ENCODE assay signal across 8 cellular contexts in the genomic region with DNA sequence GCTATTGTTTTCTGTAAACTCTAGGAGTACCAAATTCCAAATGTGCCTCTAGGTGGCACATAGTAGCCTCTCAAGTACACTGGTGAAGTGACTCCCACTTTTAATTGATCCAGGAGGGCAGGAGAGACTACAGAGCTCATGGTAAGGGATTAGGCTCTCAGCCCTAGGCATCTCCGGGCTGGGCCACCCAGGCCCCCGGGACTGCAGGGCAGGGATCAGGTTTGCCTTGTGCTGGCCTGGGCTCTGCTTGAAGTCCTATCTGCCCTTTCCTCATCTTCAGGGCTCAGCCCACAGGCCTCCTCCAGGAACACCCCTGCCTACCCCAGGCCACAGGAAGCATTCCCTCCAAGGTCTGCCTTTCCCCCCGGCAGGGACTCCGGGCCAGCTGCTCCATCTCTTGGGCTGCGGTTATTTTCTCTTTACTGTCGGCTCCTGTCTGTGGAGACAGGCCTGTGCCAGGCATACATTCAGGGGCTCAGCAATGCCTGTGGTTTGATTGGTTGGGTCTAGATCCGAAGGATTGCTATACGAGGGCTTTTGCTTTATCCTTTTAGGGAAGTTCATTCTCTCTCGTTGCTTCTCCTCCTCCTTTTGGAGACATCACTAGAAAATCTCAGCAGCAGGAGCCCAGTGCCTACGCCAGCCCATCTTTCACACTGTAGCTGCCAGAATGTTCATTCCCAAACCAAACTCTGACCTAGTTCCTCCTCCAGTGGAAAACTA. TPM values are rescaled to one million over a fixed set of nuclear protein-coding genes. Genes with fewer than 3 reads are reported as not detected.
DNase-seq lines count a peak whose midpoint lies in the region; ATAC-seq and TF ChIP-seq lines count a peak whose summit lies in the region.

No MANE protein-coding gene starts in this region.

- DNase-seq in GM23338 (ENCODE audit: low spot score) (peak; percentile 38), RPMI7951 (ENCODE audit: low read depth) (peak; percentile 66), foreskin fibroblast (peak; percentile 45 to 78), retina (peak; percentile 27), NOMO-1 treated with dmso at 0.1 percent for 144 hours (lab: John Stamatoyannopoulos, UW; ENCODE audit: unreplicated experiment) (no peak), GM19238 (ENCODE audit: insufficient read length, low spot score) (no peak)
- DNase-seq in activated CD8-positive, alpha-beta memory T cell treated with anti-CD3 and anti-CD28 coated beads for 24 hours: no peak

- peak overlapping the region; percentile 45; the same call in 1 of the 2 replicates for H3K27ac Mint-ChIP-seq in GM23338

- TF ChIP-seq CTCF in GM23338 (conservative IDR thresholded peaks at IDR 0.05; ENCODE audit: low read depth in 2 of 2) (peak; percentile 34 to 45), foreskin fibroblast (IDR thresholded peaks at IDR 0.05; ENCODE audit: low read depth, low read length) (peak; percentile 18)

- no peak overlapping the region for H3K4me3 Mint-ChIP-seq in GM23338

- no peaks in the 10 kb centered on the region for H3K9me2 ChIP-seq in GM23338 (ENCODE audit: insufficient read depth)

- H3K79me2 ChIP-seq in GM23338 (replicated peaks; ENCODE audit: insufficient read depth): no peaks in the 10 kb centered on the region

- no peak overlapping the region for H3K27ac ChIP-seq in GM23338 (ENCODE audit: low read depth)

- H2AFZ ChIP-seq in GM23338: no peak overlapping the region

- H4K20me1 ChIP-seq in GM23338 (replicated peaks; ENCODE audit: insufficient read depth): no peaks in the 10 kb centered on the region

- peaks cover 47% of the 10 kb centered on the region for H3K4me1 Mint-ChIP-seq in GM23338

- peaks cover 4% of the 10 kb centered on the region; the same call in 2 of the 3 replicates for H3K9me3 Mint-ChIP-seq in GM23338

- ATAC-seq in GM23338: peak; percentile 50
- ATAC-seq in GM21529 (IDR thresholded peaks at IDR 0.05; ENCODE audit: unreplicated experiment): no peak

- no peaks in the 10 kb centered on the region for H3K27me3 ChIP-seq in GM23338 (ENCODE audit: insufficient read depth)

- H3K36me3 Mint-ChIP-seq in GM23338 (ENCODE audit: low read depth): peaks cover 3% of the 10 kb centered on the region; the same call in 2 of the 3 replicates

- H3K27me3 Mint-ChIP-seq in GM23338 (ENCODE audit: insufficient read depth, low read depth, poor library complexity): peaks cover 8% of the 10 kb centered on the region

- H3K36me3 ChIP-seq in GM23338 (ENCODE audit: insufficient read depth): no peaks in the 10 kb centered on the region

- peaks cover 23% of the 10 kb centered on the region for H3K4me1 ChIP-seq in GM23338 (ENCODE audit: insufficient read depth)

- no peaks in the 10 kb centered on the region for H3F3A ChIP-seq in GM23338 (replicated peaks; ENCODE audit: low read depth)

- H3K4me3 ChIP-seq in GM23338 (no peak overlapping the region), foreskin fibroblast (ENCODE audit: low read depth in 1 of 2, low read length in 2 of 2) (no peak overlapping the region)

- no peak overlapping the region for H3K4me2 ChIP-seq in GM23338

TF ChIP-seq in GM23338, 12 proteins besides CTCF, POLR2A, EP300 and RAD21 (continues in another document):
- TF ChIP-seq EZH2 (IDR thresholded peaks at IDR 0.05; ENCODE audit: low read depth, unreplicated experiment) (no peak), NANOG (IDR thresholded peaks at IDR 0.05; ENCODE audit: borderline replicate concordance) (no peak), EZH2phosphoT487 (IDR thresholded peaks at IDR 0.05; ENCODE audit: unreplicated experiment) (no peak), POLR2AphosphoS5 (IDR thresholded peaks at IDR 0.05; ENCODE audit: low read depth) (no peak), STAT1 (IDR thresholded peaks at IDR 0.05; ENCODE audit: unreplicated experiment) (no peak), ZNF114 (CRISPR knock-in tag; IDR thresholded peaks at IDR 0.05) (no peak), JUNB (IDR thresholded peaks at IDR 0.05; ENCODE audit: unreplicated experiment) (no peak), CREB1 (CRISPR knock-in tag; IDR thresholded peaks at IDR 0.05; ENCODE audit: low read depth) (no peak)
- TF ChIP-seq, protein P1, sequence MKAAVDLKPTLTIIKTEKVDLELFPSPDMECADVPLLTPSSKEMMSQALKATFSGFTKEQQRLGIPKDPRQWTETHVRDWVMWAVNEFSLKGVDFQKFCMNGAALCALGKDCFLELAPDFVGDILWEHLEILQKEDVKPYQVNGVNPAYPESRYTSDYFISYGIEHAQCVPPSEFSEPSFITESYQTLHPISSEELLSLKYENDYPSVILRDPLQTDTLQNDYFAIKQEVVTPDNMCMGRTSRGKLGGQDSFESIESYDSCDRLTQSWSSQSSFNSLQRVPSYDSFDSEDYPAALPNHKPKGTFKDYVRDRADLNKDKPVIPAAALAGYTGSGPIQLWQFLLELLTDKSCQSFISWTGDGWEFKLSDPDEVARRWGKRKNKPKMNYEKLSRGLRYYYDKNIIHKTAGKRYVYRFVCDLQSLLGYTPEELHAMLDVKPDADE (IDR thresholded peaks at IDR 0.05): no peak
- TF ChIP-seq, protein P2, sequence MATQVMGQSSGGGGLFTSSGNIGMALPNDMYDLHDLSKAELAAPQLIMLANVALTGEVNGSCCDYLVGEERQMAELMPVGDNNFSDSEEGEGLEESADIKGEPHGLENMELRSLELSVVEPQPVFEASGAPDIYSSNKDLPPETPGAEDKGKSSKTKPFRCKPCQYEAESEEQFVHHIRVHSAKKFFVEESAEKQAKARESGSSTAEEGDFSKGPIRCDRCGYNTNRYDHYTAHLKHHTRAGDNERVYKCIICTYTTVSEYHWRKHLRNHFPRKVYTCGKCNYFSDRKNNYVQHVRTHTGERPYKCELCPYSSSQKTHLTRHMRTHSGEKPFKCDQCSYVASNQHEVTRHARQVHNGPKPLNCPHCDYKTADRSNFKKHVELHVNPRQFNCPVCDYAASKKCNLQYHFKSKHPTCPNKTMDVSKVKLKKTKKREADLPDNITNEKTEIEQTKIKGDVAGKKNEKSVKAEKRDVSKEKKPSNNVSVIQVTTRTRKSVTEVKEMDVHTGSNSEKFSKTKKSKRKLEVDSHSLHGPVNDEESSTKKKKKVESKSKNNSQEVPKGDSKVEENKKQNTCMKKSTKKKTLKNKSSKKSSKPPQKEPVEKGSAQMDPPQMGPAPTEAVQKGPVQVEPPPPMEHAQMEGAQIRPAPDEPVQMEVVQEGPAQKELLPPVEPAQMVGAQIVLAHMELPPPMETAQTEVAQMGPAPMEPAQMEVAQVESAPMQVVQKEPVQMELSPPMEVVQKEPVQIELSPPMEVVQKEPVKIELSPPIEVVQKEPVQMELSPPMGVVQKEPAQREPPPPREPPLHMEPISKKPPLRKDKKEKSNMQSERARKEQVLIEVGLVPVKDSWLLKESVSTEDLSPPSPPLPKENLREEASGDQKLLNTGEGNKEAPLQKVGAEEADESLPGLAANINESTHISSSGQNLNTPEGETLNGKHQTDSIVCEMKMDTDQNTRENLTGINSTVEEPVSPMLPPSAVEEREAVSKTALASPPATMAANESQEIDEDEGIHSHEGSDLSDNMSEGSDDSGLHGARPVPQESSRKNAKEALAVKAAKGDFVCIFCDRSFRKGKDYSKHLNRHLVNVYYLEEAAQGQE (IDR thresholded peaks at IDR 0.05; ENCODE audit: unreplicated experiment): no peak

RNA-seq across cellular contexts. Expression of a gene that starts 32.8 kb away (rescaled TPM):
- 6.9 and 7.6 TPM in 2 replicates for total RNA-seq in GM23338 (2014; rRNA removed; shearing (Covaris generic))
- polyA plus RNA-seq in GM23338 (2016; fragmentation: Nextera tagmentation; extraction: Ambion mirVana): 5.1 and 5.8 TPM in 2 replicates
- 31.1 and 47.8 TPM in 2 replicates for total RNA-seq in RPMI7951 (2014; rRNA removed; shearing (Covaris generic))

Comparison
In these comparisons a context has a peak if more than half of its experiments do, and no peak if none do; other contexts are left out.
1. DNase-seq: peak in GM23338 (single experiment), RPMI7951 (single experiment), foreskin fibroblast (2 of 2) and retina (single experiment); none in NOMO-1 treated with dmso at 0.1 percent for 144 hours (single experiment), GM19238 (single experiment) and activated CD8-positive, alpha-beta memory T cell treated with anti-CD3 and anti-CD28 coated beads for 24 hours (single experiment).